In the genomic region with DNA sequence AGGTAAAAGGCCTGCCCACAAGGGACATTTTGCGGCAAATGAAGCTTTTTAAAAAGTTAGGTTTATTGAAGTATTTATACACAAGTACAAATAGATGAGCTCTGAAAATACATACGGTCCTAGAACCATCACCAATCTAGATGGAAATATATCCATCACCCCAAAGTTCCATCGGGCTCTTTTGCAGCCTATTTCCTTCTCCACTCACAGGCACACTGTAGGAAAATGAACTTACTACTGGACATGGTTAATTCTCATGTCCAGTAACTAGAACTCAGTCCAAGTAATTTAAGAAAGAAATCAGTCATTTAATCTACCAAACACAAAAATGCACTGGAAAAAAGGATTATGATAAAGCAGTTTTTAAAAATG, we compare ENCODE assay signal across 8 cellular contexts. TPM values are rescaled to one million over a fixed set of nuclear protein-coding genes. Genes with fewer than 3 reads are reported as not detected.
DNase-seq lines count a peak whose midpoint lies in the region; ATAC-seq and TF ChIP-seq lines count a peak whose summit lies in the region.

No MANE protein-coding gene starts in this region.

- H3K27me3 Mint-ChIP-seq in IgD-negative memory B cell (no peaks in the 10 kb centered on the region), naive B cell (no peaks in the 10 kb centered on the region)
- H3K27me3 Mint-ChIP-seq in central memory CD8-positive, alpha-beta T cell, result no peaks in the 10 kb centered on the region

- peaks cover 3% of the 10 kb centered on the region for H3K36me3 Mint-ChIP-seq in IgD-negative memory B cell
- H3K36me3 Mint-ChIP-seq in central memory CD8-positive, alpha-beta T cell (ENCODE audit: insufficient read depth), result peaks cover 36% of the 10 kb centered on the region
- peaks cover 0 to 5% of the 10 kb centered on the region in 2 donors for H3K36me3 Mint-ChIP-seq in naive B cell

- H3K9me3 Mint-ChIP-seq in IgD-negative memory B cell (no peaks in the 10 kb centered on the region), naive B cell (no peaks in the 10 kb centered on the region)
- no peaks in the 10 kb centered on the region for H3K9me3 Mint-ChIP-seq in central memory CD8-positive, alpha-beta T cell

- H3K27ac Mint-ChIP-seq in IgD-negative memory B cell, result peak overlapping the region; percentile 93 to 96 (median 94)
- H3K27ac Mint-ChIP-seq in central memory CD8-positive, alpha-beta T cell (ENCODE audit: low read depth), result peak overlapping the region; percentile 92
- peak overlapping the region; percentile 33 to 98 (median 96) for H3K27ac Mint-ChIP-seq in naive B cell

- no peak for ATAC-seq in central memory CD8-positive, alpha-beta T cell (replicated peaks; ENCODE audit: extremely low read depth, poor library complexity, severe bottlenecking)
- ATAC-seq in naive B cell (ENCODE audit: low read depth in 2 of 2), result no peak
- ATAC-seq in HG03039 (IDR thresholded peaks at IDR 0.05; ENCODE audit: unreplicated experiment), result no peak

- peak overlapping the region; percentile 83 for H3K4me3 ChIP-seq in AG09309 (ENCODE audit: control insufficient read depth, low read depth, low read length)

- no peak for TF ChIP-seq CTCF in AG09309 (IDR thresholded peaks at IDR 0.05; ENCODE audit: control insufficient read depth, insufficient read depth, low read depth, low read length, missing control alignments)

- H3K4me1 Mint-ChIP-seq in IgD-negative memory B cell (peaks cover 16 to 26% (median 18%) of the 10 kb centered on the region in 3 donors), naive B cell (peaks cover 6 to 39% (median 8%) of the 10 kb centered on the region in 3 donors)
- peaks cover 7% of the 10 kb centered on the region for H3K4me1 Mint-ChIP-seq in central memory CD8-positive, alpha-beta T cell

- DNase-seq in AG09309 (ENCODE audit: low read depth) (no peak), naive B cell (no peak), superior temporal gyrus (ENCODE audit: extremely low spot score) (no peak), HUDEP-2 (lab: John Stamatoyannopoulos, UW; ENCODE audit: unreplicated experiment in 76 of 76) (no peak), hippocampal formation (lab: John Stamatoyannopoulos, UW) (no peak)
- DNase-seq in central memory CD8-positive, alpha-beta T cell (ENCODE audit: low spot score in 2 of 2), result no peak

- peak overlapping the region; percentile 93 to 98 (median 94) for H3K4me3 Mint-ChIP-seq in IgD-negative memory B cell
- H3K4me3 Mint-ChIP-seq in central memory CD8-positive, alpha-beta T cell, result peak overlapping the region; percentile 94
- peak overlapping the region; percentile 86 to 97 (median 94) for H3K4me3 Mint-ChIP-seq in naive B cell

RNA-seq across cellular contexts. Expression of a gene that starts 0.7 kb away (rescaled TPM):
- polyA plus RNA-seq in IgD-negative memory B cell, result 183 TPM
- polyA plus RNA-seq in naive B cell (ENCODE audit: low read depth in 6 of 6), result 100 to 1,000 TPM; 201 to 343 (median 245) TPM

RNA-seq across cellular contexts. Expression of a gene that starts 6.2 kb away (rescaled TPM):
- 42.1 TPM for polyA plus RNA-seq in IgD-negative memory B cell
- polyA plus RNA-seq in naive B cell (ENCODE audit: low read depth in 6 of 6), result 10 to 100 TPM; 33.4 to 43.0 (median 39.0) TPM

RNA-seq across cellular contexts. Expression of a gene that starts 13.2 kb away (rescaled TPM):
- 42.3 TPM for polyA plus RNA-seq in IgD-negative memory B cell
- 10 to 100 TPM; 41.0 to 73.4 (median 50.4) TPM for polyA plus RNA-seq in naive B cell (ENCODE audit: low read depth in 6 of 6)
